16 cellular contexts compared by ENCODE assay signal in the genomic region with DNA sequence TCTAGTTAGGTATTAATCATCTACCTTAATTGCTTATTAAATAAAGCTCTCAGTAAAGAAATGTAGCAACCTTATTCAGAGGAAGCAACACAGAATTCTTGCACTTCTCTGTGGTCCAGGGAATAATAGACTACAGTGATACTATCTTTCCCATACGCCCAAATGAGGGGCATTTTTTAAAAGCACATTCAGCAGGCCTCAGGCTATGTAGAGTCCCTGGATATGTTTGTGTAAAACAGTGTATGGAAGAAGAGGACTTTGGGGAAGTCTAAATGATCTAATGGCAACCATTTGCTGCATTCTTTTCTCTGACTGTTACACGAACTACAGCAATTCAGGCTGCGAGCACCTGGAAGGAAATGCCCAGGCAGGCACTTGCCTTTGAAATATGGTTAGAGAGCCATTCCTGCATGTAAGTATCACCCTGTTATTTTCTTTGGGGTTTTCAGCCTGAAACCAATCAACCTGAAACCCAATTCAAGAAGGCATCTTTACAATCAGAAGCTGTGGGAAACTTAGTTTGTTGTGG.
"Had no signal": no experiment of that assay in that cellular context is flagged by ENCODE, and none has a peak within 500 bp of the region (broad histone marks: within the 10 kb centered on the region; RNA-seq: fewer than 3 reads in every experiment).

No MANE protein-coding gene starts in this region.

- H3K4me3 Mint-ChIP-seq: activated naive CD4-positive, alpha-beta T cell treated with anti-CD3 and anti-CD28 coated beads, Interleukin-2, amount 50 U/mL, for 24 hours had no signal

- H3K36me3 ChIP-seq: brain microvascular endothelial cell, right atrium auricular region, thyroid gland, vagina had no signal

- H3K4me1 Mint-ChIP-seq: activated naive CD4-positive, alpha-beta T cell treated with anti-CD3 and anti-CD28 coated beads, Interleukin-2, amount 50 U/mL, for 24 hours had no signal

- DNase-seq: activated CD4-positive, alpha-beta T cell treated with anti-CD3 and anti-CD28 coated beads, Interleukin-2, amount 50 U/mL, for 4 hours; activated CD4-positive, CD25-positive, alpha-beta regulatory T cell treated with anti-CD3 and anti-CD28 coated beads, Interleukin-2, amount 50 U/mL, for 72 hours; activated T-cell treated with anti-CD3 and anti-CD28 coated beads, Interleukin-2, amount 50 U/mL, for 1 hour; brain microvascular endothelial cell; cerebellar nuclear complex; dermis blood vessel endothelial cell; foreskin melanocyte; head of caudate nucleus; kidney; posterior cingulate gyrus; thyroid gland had no signal

- H3K27me3 ChIP-seq: brain microvascular endothelial cell, right atrium auricular region, thyroid gland, vagina had no signal

- H3K36me3 Mint-ChIP-seq: activated naive CD4-positive, alpha-beta T cell treated with anti-CD3 and anti-CD28 coated beads, Interleukin-2, amount 50 U/mL, for 24 hours had no signal

- H3K9me3 ChIP-seq: right atrium auricular region, thyroid gland, vagina had no signal

- FAIRE-seq: endometrium, kidney had no signal

- H3K4me1 ChIP-seq: right atrium auricular region, thyroid gland, vagina had no signal

- H3K27ac Mint-ChIP-seq: activated naive CD4-positive, alpha-beta T cell treated with anti-CD3 and anti-CD28 coated beads, Interleukin-2, amount 50 U/mL, for 24 hours had no signal

- H3K27ac ChIP-seq: brain microvascular endothelial cell, right atrium auricular region, skin epidermis, thyroid gland, vagina had no signal

- H3K27me3 Mint-ChIP-seq: activated naive CD4-positive, alpha-beta T cell treated with anti-CD3 and anti-CD28 coated beads, Interleukin-2, amount 50 U/mL, for 24 hours had no signal

- H3K4me3 ChIP-seq: right atrium auricular region, skin epidermis, thyroid gland, vagina had no signal
